ENCODE assay signal across 12 cellular contexts in the genomic region with DNA sequence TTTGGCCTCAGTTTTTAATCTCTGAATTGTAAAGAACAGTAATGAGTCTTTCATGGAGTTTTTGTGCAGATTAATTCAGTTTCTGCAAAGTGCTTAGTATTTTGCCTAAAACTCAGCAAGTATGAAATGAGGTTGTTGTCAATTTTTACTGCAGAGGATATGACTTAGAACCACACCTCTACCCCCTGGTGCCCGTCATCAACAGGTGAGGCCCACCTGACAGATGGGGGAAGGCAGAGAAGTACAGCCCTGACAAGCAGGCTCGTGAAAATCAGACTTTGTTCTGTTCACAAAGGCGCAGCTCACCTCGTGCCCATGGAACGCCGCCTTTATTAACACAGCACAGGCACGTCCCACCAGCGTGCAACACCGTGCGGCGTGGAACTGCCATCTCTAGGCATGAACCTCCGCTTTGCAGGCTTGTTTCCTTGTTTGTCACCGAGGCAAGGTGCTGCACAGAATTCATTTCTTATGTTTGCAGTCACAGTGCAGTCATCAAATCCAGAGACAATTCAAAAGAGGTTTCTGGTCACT. TPM values are rescaled to one million over a fixed set of nuclear protein-coding genes. Genes with fewer than 3 reads are reported as not detected.
DNase-seq lines count a peak whose midpoint lies in the region; ATAC-seq and TF ChIP-seq lines count a peak whose summit lies in the region.
"Had no signal": no experiment of that assay in that cellular context is flagged by ENCODE, and none has a peak within 500 bp of the region (broad histone marks: within the 10 kb centered on the region; RNA-seq: fewer than 3 reads in every experiment).

No MANE protein-coding gene starts in this region.

- TF ChIP-seq CTCF in Caco-2 (IDR thresholded peaks at IDR 0.05; ENCODE audit: insufficient read depth in 1 of 2, low read depth in 1 of 2, low read length in 1 of 2, severe bottlenecking in 1 of 2, unreplicated experiment in 1 of 2) = no peak
- no peak for TF ChIP-seq CTCF in ovary (IDR thresholded peaks at IDR 0.05)

- DNase-seq in Caco-2 (peak; percentile 21 to 67), SJCRH30 (no peak), epithelial cell of prostate (ENCODE audit: low read depth, low spot score) (no peak), ovary (no peak), NCI-H774 (lab: John Stamatoyannopoulos, UW) (no peak), medulla oblongata (ENCODE audit: extremely low spot score) (no peak), posterior vena cava (ENCODE audit: low spot score) (no peak)
- DNase-seq: KG1 had no signal

- POLR2A ChIA-PET in Caco-2 (lab: Charles Lee) = no interaction called here

- H3K27me3 ChIP-seq in Caco-2 (replicated peaks; ENCODE audit: control insufficient read depth, insufficient read depth, low read length) (no peaks in the 10 kb centered on the region), SJCRH30 (no peaks in the 10 kb centered on the region), ovary (no peaks in the 10 kb centered on the region)

- TSS peak; percentile 93 for BruUV-seq in Caco-2 (replicated peaks; lab: Mats Ljungman, UMichigan)

- H3K4me3 ChIP-seq in Caco-2 (ENCODE audit: low read depth, low read length) (peak overlapping the region; percentile 41), SJCRH30 (peak overlapping the region; percentile 50), ovary (peak overlapping the region; percentile 6)
- H3K4me3 ChIP-seq: thoracic aorta had no signal

- H3K27ac Mint-ChIP-seq in Caco-2 (ENCODE audit: unreplicated experiment) = peak overlapping the region; percentile 91
- H3K27ac Mint-ChIP-seq: activated naive CD4-positive, alpha-beta T cell treated with anti-CD3 and anti-CD28 coated beads, Interleukin-2, amount 50 U/mL, for 72 hours had no signal

- ATAC-seq in activated CD4-positive, CD25-positive, alpha-beta regulatory T cell treated with anti-CD3 and anti-CD28 coated beads, Interleukin-2, amount 50 U/mL, for 24 hours = no peak
- ATAC-seq: activated naive CD4-positive, alpha-beta T cell treated with anti-CD3 and anti-CD28 coated beads, Interleukin-2, amount 50 U/mL, for 72 hours had no signal

- peak overlapping the region; percentile 83 for H3K4me3 Mint-ChIP-seq in Caco-2 (ENCODE audit: unreplicated experiment)

- H3K27ac ChIP-seq in SJCRH30 (no peak overlapping the region; the same call in 1 of the 2 replicates), epithelial cell of prostate (peak overlapping the region; percentile 45), ovary (peak overlapping the region in 1 of 2 donors; percentile 62)

- H3K36me3 Mint-ChIP-seq in Caco-2 (ENCODE audit: insufficient read depth, unreplicated experiment) = peaks cover 12% of the 10 kb centered on the region

- peaks cover 18% of the 10 kb centered on the region for H3K4me1 Mint-ChIP-seq in Caco-2 (ENCODE audit: low read depth, unreplicated experiment)

- no peaks in the 10 kb centered on the region for H3K9me3 Mint-ChIP-seq in Caco-2 (ENCODE audit: unreplicated experiment)

- no peak for TF ChIP-seq POLR2A in ovary (IDR thresholded peaks at IDR 0.05)

- H3K36me3 ChIP-seq in Caco-2 (ENCODE audit: control insufficient read depth, insufficient read depth, low read length) (no peaks in the 10 kb centered on the region), SJCRH30 (no peaks in the 10 kb centered on the region), ovary (no peaks in the 10 kb centered on the region)

- CTCF ChIA-PET in Caco-2 (lab: Charles Lee) = no interaction called here

- intact Hi-C loops in Caco-2 (cut with micrococcal nuclease; ENCODE audit: unreplicated experiment) = no loop called here
- intact Hi-C loops in ovary (cut with DNase I) = no loop called here
- intact Hi-C loops in posterior vena cava (cut with DNase I) = no loop called here

- H3K4me1 ChIP-seq in Caco-2 (no peaks in the 10 kb centered on the region; the same call in 1 of the 2 replicates), SJCRH30 (no peaks in the 10 kb centered on the region), ovary (ENCODE audit: insufficient read depth) (peaks cover 5% of the 10 kb centered on the region)

- WGBS in ovary, 3 donors = 74 to 93% (median 77%) methylated on average over 13 of the region's 13 CpGs

- H3K9me3 ChIP-seq in Caco-2 = no peaks in the 10 kb centered on the region
- no peaks in the 10 kb centered on the region for H3K9me3 ChIP-seq in SJCRH30 (replicated peaks)
- H3K9me3 ChIP-seq in ovary = no peaks in the 10 kb centered on the region
- H3K9me3 ChIP-seq: thoracic aorta had no signal

- TF ChIP-seq EP300 in ovary (IDR thresholded peaks at IDR 0.05) = no peak

- no peaks in the 10 kb centered on the region for H3K27me3 Mint-ChIP-seq in Caco-2 (ENCODE audit: insufficient read depth, unreplicated experiment)

RNA-seq across cellular contexts. Expression of a gene that starts 13.3 kb away (rescaled TPM):
- total RNA-seq in Caco-2 (2022) (2.1 and 2.7 TPM in 2 replicates), ovary (10 to 100 TPM; 11.9 to 35.3 (median 21.0) TPM), posterior vena cava (10 to 100 TPM; 23.0 to 27.0 TPM)
- 4.3 and 4.6 TPM in 2 replicates for total RNA-seq in SJCRH30 (2014; rRNA removed; shearing (Covaris generic))
- 10 to 100 TPM in 1 of 2 donors, 1 to 10 TPM in 1; 8.5 to 12.4 TPM for polyA plus RNA-seq in ovary

RNA-seq across cellular contexts. Expression of a gene that starts 22.6 kb away (rescaled TPM):
- not detected in 2 replicates for total RNA-seq in Caco-2 (2022)
- total RNA-seq in SJCRH30 (2014; rRNA removed; shearing (Covaris generic)) = not detected in 2 replicates
- 1 to 10 TPM in 2 of 7 donors, under 1 TPM in 5; 0.18 to 1.8 (median 0.77) TPM for total RNA-seq in ovary
- polyA plus RNA-seq in ovary = under 1 TPM; 0.38 to 0.50 TPM
- total RNA-seq in posterior vena cava = under 1 TPM; 0.57 to 0.83 TPM
- total RNA-seq: epithelial cell of proximal tubule had no signal

Comparison
In these comparisons a context has a peak if more than half of its experiments do, and no peak if none do; other contexts are left out.
1. DNase-seq: peak in Caco-2 (2 of 2); none in SJCRH30 (0 of 2), epithelial cell of prostate (single experiment), ovary (0 of 5), NCI-H774 (single experiment), medulla oblongata (single experiment) and posterior vena cava (single experiment).
2. Peak in every context shown above with its lines, with median percentiles within 50 percentile points of each other: H3K4me3 ChIP-seq.